16 cellular contexts compared by ENCODE assay signal in genomic region chr10:7434332-7434731, GRCh38. TPM values are rescaled to one million over a fixed set of nuclear protein-coding genes. Genes with fewer than 3 reads are reported as not detected.
DNase-seq lines count a peak whose midpoint lies in the region; ATAC-seq, FAIRE-seq and TF ChIP-seq lines count a peak whose summit lies in the region.
"Had no signal": no experiment of that assay in that cellular context is flagged by ENCODE, and none has a peak within 500 bp of the region (broad histone marks: within the 10 kb centered on the region; RNA-seq: fewer than 3 reads in every experiment).

No MANE protein-coding gene starts in this region.

- H3K9me3 Mint-ChIP-seq in brain (peaks cover 0 to 10% (median 7%) of the 10 kb centered on the region in 5 experiments), neural progenitor cell (peaks cover 5% of the 10 kb centered on the region)

- no peak overlapping the region for H3K27ac ChIP-seq in neural progenitor cell
- H3K27ac ChIP-seq: GM23248 had no signal

- H3K36me3 ChIP-seq in neural progenitor cell = no peaks in the 10 kb centered on the region
- H3K36me3 ChIP-seq: HAP-1 had no signal

- H3K9me3 ChIP-seq in neural progenitor cell (ENCODE audit: low read depth) = no peaks in the 10 kb centered on the region
- H3K9me3 ChIP-seq: HAP-1 had no signal

- H3F3A ChIP-seq in neural progenitor cell (ENCODE audit: low read depth) = no peaks in the 10 kb centered on the region

- DNase-seq in GM18507 (ENCODE audit: extremely low spot score, insufficient read length, low read depth) = no peak
- DNase-seq in neural progenitor cell (ENCODE audit: low spot score) = no peak
- no peak for DNase-seq in H54 (ENCODE audit: insufficient read length, low spot score)
- DNase-seq in NCI-H526 treated with DMSO at 0.1 percent for 48 hours (lab: John Stamatoyannopoulos, UW) = no peak
- DNase-seq: C1 segment of cervical spinal cord; Calu3; CD4-positive, alpha-beta memory T cell; COR-L47; DMS53; DMS79 treated with DMSO at 0.1 percent for 48 hours; GM23248 had no signal

- H3K27me3 Mint-ChIP-seq in brain (peaks cover 14% of the 10 kb centered on the region), neural progenitor cell (ENCODE audit: insufficient read depth, low read depth) (peaks cover 2% of the 10 kb centered on the region)

- H4K20me1 ChIP-seq in neural progenitor cell (ENCODE audit: low read depth) = no peaks in the 10 kb centered on the region

- H3K4me3 Mint-ChIP-seq in brain = peak overlapping the region in 2 of 5 experiments; percentile 8 to 36
- no peak overlapping the region for H3K4me3 Mint-ChIP-seq in neural progenitor cell
- H3K4me3 Mint-ChIP-seq: CD4-positive, alpha-beta memory T cell had no signal

- peaks cover 9% of the 10 kb centered on the region for H3K4me1 ChIP-seq in neural progenitor cell

- FAIRE-seq in GM18507 (lab: Jason Lieb, UNC) (peak; percentile 15), H54 (lab: Jason Lieb, UNC) (no peak)
- FAIRE-seq: G401.6, GM12878 had no signal

- ATAC-seq in HG02588 (IDR thresholded peaks at IDR 0.05; ENCODE audit: unreplicated experiment) = no peak
- ATAC-seq: GM12878 had no signal

- H3K27ac Mint-ChIP-seq in brain (peak overlapping the region in 3 of 5 experiments; percentile 36 to 96 (median 54)), neural progenitor cell (peak overlapping the region; percentile 53)
- H3K27ac Mint-ChIP-seq: CD4-positive, alpha-beta memory T cell had no signal

- H3K36me3 Mint-ChIP-seq in brain = no peaks in the 10 kb centered on the region
- no peaks in the 10 kb centered on the region for H3K36me3 Mint-ChIP-seq in neural progenitor cell
- H3K36me3 Mint-ChIP-seq: CD4-positive, alpha-beta memory T cell had no signal

- no peak overlapping the region for H3K4me3 ChIP-seq in neural progenitor cell
- H3K4me3 ChIP-seq: GM12878, GM23248, HAP-1 had no signal

- no peak overlapping the region for H2AFZ ChIP-seq in neural progenitor cell (replicated peaks)
- H2AFZ ChIP-seq: GM23248 had no signal

- H3K4me1 Mint-ChIP-seq in brain (peaks cover 55% of the 10 kb centered on the region), neural progenitor cell (peaks cover 25% of the 10 kb centered on the region)

- no peak for TF ChIP-seq POLR2A in H54 (IDR thresholded peaks at IDR 0.05; ENCODE audit: low read depth, low read length)

- TF ChIP-seq CTCF in brain (conservative IDR thresholded peaks at IDR 0.05) = no peak
- no peak for TF ChIP-seq CTCF in neural progenitor cell (IDR thresholded peaks at IDR 0.05)

- H3K4me2 ChIP-seq in neural progenitor cell = no peak overlapping the region

- H3K79me2 ChIP-seq in neural progenitor cell (ENCODE audit: low read depth) = no peaks in the 10 kb centered on the region

- H3K27me3 ChIP-seq in neural progenitor cell = no peaks in the 10 kb centered on the region

- H3K9ac ChIP-seq in neural progenitor cell = no peak overlapping the region
- H3K9ac ChIP-seq: GM23248 had no signal

RNA-seq across cellular contexts. Expression of gene SFMBT2, which starts 23.5 kb away (rescaled TPM):
- 2.3 TPM for polyA plus RNA-seq in brain (ENCODE audit: insufficient read depth, low read depth, low replicate concordance)
- total RNA-seq in neural progenitor cell (ENCODE audit: low replicate concordance) = 1.8 and 2.6 TPM in 2 replicates
- polyA plus RNA-seq: GM23248 had no signal
